8 cellular contexts compared by ENCODE assay signal in the genomic region with DNA sequence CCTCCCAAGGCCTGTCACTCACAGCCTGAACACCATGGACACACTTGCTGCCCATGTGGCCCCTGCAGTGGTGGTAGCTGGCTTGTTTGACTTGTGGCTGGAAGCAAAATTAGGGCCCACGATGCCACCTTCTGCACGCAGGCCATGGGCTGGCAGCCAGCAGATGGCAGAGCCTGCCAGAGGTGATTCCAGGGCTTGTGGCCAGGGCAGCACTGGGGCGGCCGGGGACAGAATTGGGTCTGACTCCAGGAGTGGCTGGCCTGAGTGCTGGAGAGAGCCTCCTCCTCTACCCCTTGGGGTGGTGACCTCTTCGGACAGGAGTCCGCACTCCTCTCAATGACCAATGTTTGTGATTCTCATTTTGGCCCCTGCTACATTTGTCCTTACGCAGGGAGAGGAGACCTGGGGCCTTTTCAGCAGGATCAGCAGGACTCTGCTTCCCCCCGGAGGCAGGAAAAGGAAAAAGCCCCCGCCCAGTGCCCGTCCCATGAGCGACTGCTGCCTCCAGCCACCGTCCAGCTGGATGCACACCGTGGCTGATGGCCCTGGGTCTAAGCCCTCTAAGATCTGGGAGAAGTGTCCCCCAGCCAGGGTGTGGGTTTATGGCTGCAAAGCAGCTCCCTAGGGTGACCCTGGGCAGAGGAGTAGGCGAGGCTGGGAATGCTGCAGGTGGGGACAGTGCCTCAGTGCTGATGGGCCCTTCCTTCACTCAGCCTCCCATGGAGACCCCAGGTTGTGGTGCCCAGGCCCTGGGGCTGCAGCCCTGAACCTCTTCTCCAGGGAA. TPM values are rescaled to one million over a fixed set of nuclear protein-coding genes. Genes with fewer than 3 reads are reported as not detected.
DNase-seq lines count a peak whose midpoint lies in the region; ATAC-seq and TF ChIP-seq lines count a peak whose summit lies in the region.

No MANE protein-coding gene starts in this region.

- intact Hi-C loops in prostate gland (cut with DNase I): loop anchor here (2.0 to 5.0 kb wide), 2 partner anchors 275 to 366 kb away; a partner anchor contains a TSS

- H3K27ac Mint-ChIP-seq in activated CD4-positive, alpha-beta T cell treated with anti-CD3 and anti-CD28 coated beads, Interleukin-2, amount 10 ng/mL, durations not matched to agents 7 days and 5 days: peak overlapping the region; percentile 94
- H3K27ac Mint-ChIP-seq in activated naive CD8-positive, alpha-beta T cell treated with anti-CD3 and anti-CD28 coated beads for 36 hours: peak overlapping the region; percentile 99

- no peak for TF ChIP-seq POLR2A in NB4 (IDR thresholded peaks at IDR 0.05; ENCODE audit: extremely low read depth, insufficient read length)
- no peak for TF ChIP-seq POLR2A in prostate gland (IDR thresholded peaks at IDR 0.05)

- H3K36me3 ChIP-seq in cardiac muscle cell: no peaks in the 10 kb centered on the region
- no peaks in the 10 kb centered on the region for H3K36me3 ChIP-seq in prostate gland

- H3K4me1 ChIP-seq in cardiac muscle cell (ENCODE audit: low read depth) (peaks cover 57% of the 10 kb centered on the region), prostate gland (replicated peaks) (peaks cover 29% of the 10 kb centered on the region)

- DNase-seq in activated CD4-positive, alpha-beta T cell treated with anti-CD3 and anti-CD28 coated beads, Interleukin-2, amount 10 ng/mL, durations not matched to agents 7 days and 5 days: no peak
- DNase-seq in activated CD4-positive, alpha-beta T cell treated with anti-CD3 and anti-CD28 coated beads for 1 hour: no peak
- DNase-seq in NB4 (ENCODE audit: low read depth) (peak; percentile 83), cardiac muscle cell (ENCODE audit: low read depth in 1 of 2, low spot score in 1 of 2) (peak; percentile 79 to 81), prostate gland (ENCODE audit: low spot score) (peak; percentile 71)
- DNase-seq in activated naive CD8-positive, alpha-beta T cell treated with anti-CD3 and anti-CD28 coated beads for 36 hours: no peak

- H3K27me3 ChIP-seq in cardiac muscle cell (no peaks in the 10 kb centered on the region), prostate gland (replicated peaks; ENCODE audit: insufficient read depth) (no peaks in the 10 kb centered on the region)

- H3K9me3 Mint-ChIP-seq in activated CD4-positive, alpha-beta T cell treated with anti-CD3 and anti-CD28 coated beads, Interleukin-2, amount 10 ng/mL, durations not matched to agents 7 days and 5 days: peaks cover 3% of the 10 kb centered on the region
- no peaks in the 10 kb centered on the region for H3K9me3 Mint-ChIP-seq in activated naive CD8-positive, alpha-beta T cell treated with anti-CD3 and anti-CD28 coated beads for 36 hours

- peak overlapping the region; percentile 96 for H3K4me3 Mint-ChIP-seq in activated CD4-positive, alpha-beta T cell treated with anti-CD3 and anti-CD28 coated beads, Interleukin-2, amount 10 ng/mL, durations not matched to agents 7 days and 5 days
- peak overlapping the region; percentile 92 for H3K4me3 Mint-ChIP-seq in activated naive CD8-positive, alpha-beta T cell treated with anti-CD3 and anti-CD28 coated beads for 36 hours

- CTCF ChIA-PET in activated CD4-positive, alpha-beta T cell treated with anti-CD3 and anti-CD28 coated beads, Interleukin-2, amount 10 ng/mL, durations not matched to agents 7 days and 5 days (lab: Charles Lee): interaction anchor here (0.5 to 3.3 kb wide), 8 partner anchors 19 to 273 kb away, joined by 3 to 18 read pairs (median 4); a partner anchor contains a TSS

- no peaks in the 10 kb centered on the region for H3K9me3 ChIP-seq in cardiac muscle cell (ENCODE audit: low read depth)
- no peaks in the 10 kb centered on the region for H3K9me3 ChIP-seq in prostate gland

- ATAC-seq in HG02973 (IDR thresholded peaks at IDR 0.05; ENCODE audit: unreplicated experiment): no peak
- ATAC-seq in GM21786 (IDR thresholded peaks at IDR 0.05; ENCODE audit: unreplicated experiment): no peak

- H3K27ac ChIP-seq in cardiac muscle cell (peak overlapping the region; percentile 69), prostate gland (peak overlapping the region; percentile 51 to 56)

- peak; percentile 59 for TF ChIP-seq CTCF in NB4 (IDR thresholded peaks at IDR 0.05; ENCODE audit: low read depth, low read length)
- peak; percentile 72 for TF ChIP-seq CTCF in cardiac muscle cell (IDR thresholded peaks at IDR 0.05; ENCODE audit: low read depth, low read length)
- peak; percentile 30 to 76 (median 68) for TF ChIP-seq CTCF in prostate gland (IDR thresholded peaks at IDR 0.05)

- WGBS in prostate gland: 29% methylated on average over 10 of the region's 14 CpGs

- H3K36me3 Mint-ChIP-seq in activated CD4-positive, alpha-beta T cell treated with anti-CD3 and anti-CD28 coated beads, Interleukin-2, amount 10 ng/mL, durations not matched to agents 7 days and 5 days (ENCODE audit: low read depth): peaks cover 12% of the 10 kb centered on the region
- H3K36me3 Mint-ChIP-seq in activated naive CD8-positive, alpha-beta T cell treated with anti-CD3 and anti-CD28 coated beads for 36 hours: peaks cover 26% of the 10 kb centered on the region

- H3K4me3 ChIP-seq in NB4 (ENCODE audit: low read depth, low read length): no peak overlapping the region
- no peak overlapping the region for H3K4me3 ChIP-seq in cardiac muscle cell
- no peak overlapping the region for H3K4me3 ChIP-seq in prostate gland

- POLR2A ChIA-PET in activated CD4-positive, alpha-beta T cell treated with anti-CD3 and anti-CD28 coated beads, Interleukin-2, amount 10 ng/mL, durations not matched to agents 7 days and 5 days (lab: Charles Lee): interaction anchor here (0.6 to 1.5 kb wide), 4 partner anchors 31 to 75 kb away, joined by 3 to 7 read pairs (median 3); no protein-coding TSS in a partner anchor

- peaks cover 76% of the 10 kb centered on the region for H3K4me1 Mint-ChIP-seq in activated CD4-positive, alpha-beta T cell treated with anti-CD3 and anti-CD28 coated beads, Interleukin-2, amount 10 ng/mL, durations not matched to agents 7 days and 5 days
- peaks cover 66% of the 10 kb centered on the region for H3K4me1 Mint-ChIP-seq in activated naive CD8-positive, alpha-beta T cell treated with anti-CD3 and anti-CD28 coated beads for 36 hours

- no peaks in the 10 kb centered on the region for H3K27me3 Mint-ChIP-seq in activated CD4-positive, alpha-beta T cell treated with anti-CD3 and anti-CD28 coated beads, Interleukin-2, amount 10 ng/mL, durations not matched to agents 7 days and 5 days
- H3K27me3 Mint-ChIP-seq in activated naive CD8-positive, alpha-beta T cell treated with anti-CD3 and anti-CD28 coated beads for 36 hours: peaks cover 5% of the 10 kb centered on the region

RNA-seq across cellular contexts. Expression of a gene that starts 26.5 kb away (rescaled TPM):
- 10 to 100 TPM; 31.8 to 34.5 TPM for total RNA-seq in activated CD4-positive, alpha-beta T cell treated with anti-CD3 and anti-CD28 coated beads, Interleukin-2, amount 10 ng/mL, durations not matched to agents 7 days and 5 days
- total RNA-seq in activated naive CD8-positive, alpha-beta T cell treated with anti-CD3 and anti-CD28 coated beads for 36 hours: 10 to 100 TPM; 25.2 to 25.6 TPM
- total RNA-seq in cardiac muscle cell (29.3 and 32.0 TPM in 2 replicates), prostate gland (10 to 100 TPM; 33.0 to 55.9 TPM)
- polyA plus RNA-seq in cardiac muscle cell: 23.8 and 34.2 TPM in 2 replicates

RNA-seq across cellular contexts. Expression of a gene that starts 54.5 kb away (rescaled TPM):
- 100 to 1,000 TPM; 166 to 189 TPM for total RNA-seq in activated CD4-positive, alpha-beta T cell treated with anti-CD3 and anti-CD28 coated beads, Interleukin-2, amount 10 ng/mL, durations not matched to agents 7 days and 5 days
- total RNA-seq in activated naive CD8-positive, alpha-beta T cell treated with anti-CD3 and anti-CD28 coated beads for 36 hours: 100 to 1,000 TPM; 422 to 424 TPM
- 213 and 227 TPM in 2 replicates for total RNA-seq in cardiac muscle cell
- 210 and 276 TPM in 2 replicates for polyA plus RNA-seq in cardiac muscle cell
- total RNA-seq in prostate gland: 100 to 1,000 TPM; 259 to 265 TPM

Comparison
In these comparisons a context has a peak if more than half of its experiments do, and no peak if none do; other contexts are left out.
1. DNase-seq: peak in NB4 (single experiment), cardiac muscle cell (2 of 2) and prostate gland (single experiment); none in activated CD4-positive, alpha-beta T cell treated with anti-CD3 and anti-CD28 coated beads, Interleukin-2, amount 10 ng/mL, durations not matched to agents 7 days and 5 days (single experiment), activated CD4-positive, alpha-beta T cell treated with anti-CD3 and anti-CD28 coated beads for 1 hour (single experiment) and activated naive CD8-positive, alpha-beta T cell treated with anti-CD3 and anti-CD28 coated beads for 36 hours (single experiment).
2. Peak in every context shown above with its lines, with median percentiles within 50 percentile points of each other: CTCF ChIP-seq.